ENCODE assay signal across 9 cellular contexts in genomic region chr6:84422380-84422968, GRCh38.
DNase-seq lines count a peak whose midpoint lies in the region; ATAC-seq, FAIRE-seq and TF ChIP-seq lines count a peak whose summit lies in the region.
"Had no signal": no experiment of that assay in that cellular context is flagged by ENCODE, and none has a peak within 500 bp of the region (broad histone marks: within the 10 kb centered on the region; RNA-seq: fewer than 3 reads in every experiment).

No MANE protein-coding gene starts in this region.

- DNase-seq in NCI-H524 (lab: John Stamatoyannopoulos, UW) (peak; percentile 23 to 61), NCI-H524 treated with DMSO at 0.1 percent for 48 hours (lab: John Stamatoyannopoulos, UW) (no peak), NOMO-1 treated with dmso at 0.1 percent for 144 hours (lab: John Stamatoyannopoulos, UW; ENCODE audit: unreplicated experiment) (peak; percentile 10), H1 (ENCODE audit: low read depth in 1 of 2, low spot score in 2 of 2) (peak; percentile 41 to 92), mesothelial cell of epicardium (ENCODE audit: low spot score in 2 of 2, unreplicated experiment in 2 of 2) (peak; percentile 54 to 85), immature natural killer cell (no peak)

- POLR2A ChIA-PET in H1 (lab: Charles Lee; ENCODE audit: partially characterized antibody) = interaction anchor here (0.8 kb wide), 1 partner anchor 340 kb away, joined by 4 read pairs; no protein-coding TSS in a partner anchor

- no peaks in the 10 kb centered on the region for H3K79me2 ChIP-seq in H1 (ENCODE audit: control insufficient read depth in 1 of 2, insufficient read depth in 2 of 2, low read length in 2 of 2)

- H3K23me2 ChIP-seq in H1 (ENCODE audit: low read depth, low read length) = no peaks in the 10 kb centered on the region

- no peak overlapping the region for H2BK20ac ChIP-seq in H1 (ENCODE audit: low read length)

- no peaks in the 10 kb centered on the region for H3K27me3 ChIP-seq in H1 (replicated peaks in 1 of 4; ENCODE audit: control insufficient read depth in 3 of 4, extremely low read depth in 1 of 4, insufficient read depth in 3 of 4, low read length in 3 of 4)

- H3K56ac ChIP-seq in H1 (replicated peaks; ENCODE audit: insufficient read length, low read depth, low read length) = no peak overlapping the region

- H3K4me1 ChIP-seq in H1 (replicated peaks in 1 of 4; ENCODE audit: control insufficient read depth in 3 of 4, insufficient read depth in 4 of 4, low read length in 3 of 4) = peaks cover 0 to 7% (median 2%) of the 10 kb centered on the region in 4 experiments; a peak in 2 of 7 replicates

- no peak overlapping the region for H2BK5ac ChIP-seq in H1 (ENCODE audit: low read depth, low read length)

- no peak overlapping the region for H2AK5ac ChIP-seq in H1 (ENCODE audit: low read depth, low read length)

- H3K36me3 ChIP-seq in H1 (ENCODE audit: control insufficient read depth in 2 of 4, insufficient read depth in 4 of 4, low read length in 3 of 4) = no peaks in the 10 kb centered on the region

- H2AFZ ChIP-seq in H1 (ENCODE audit: low read length) = peak overlapping the region; percentile 92; the same call in 1 of the 2 replicates

- H2BK120ac ChIP-seq in H1 (replicated peaks; ENCODE audit: low read depth, low read length) = no peak overlapping the region

- peak; percentile 82 for FAIRE-seq in H1 (lab: Jason Lieb, UNC)

- TF ChIP-seq EP300 in H1 (IDR thresholded peaks at IDR 0.05; ENCODE audit: borderline replicate concordance in 1 of 2, low read depth in 2 of 2, low read length in 2 of 2) = no peak

- H3K4ac ChIP-seq in H1 (replicated peaks; ENCODE audit: insufficient read length, low read depth, low read length) = no peak overlapping the region

- no peak overlapping the region for H4K8ac ChIP-seq in H1 (ENCODE audit: extremely low read depth, insufficient read depth, low read length)

- H3K4me3 ChIP-seq in H1 (ENCODE audit: extremely low read depth in 1 of 4, insufficient read depth in 2 of 4, low read depth in 3 of 4, low read length in 4 of 4) = no peak overlapping the region

- H3K4me2 ChIP-seq in H1 (ENCODE audit: insufficient read depth in 1 of 2, low read depth in 2 of 2, low read length in 2 of 2) = peak overlapping the region in 1 of 2 experiments; percentile 21; a peak in 2 of 4 replicates

- no peak overlapping the region for H4K91ac ChIP-seq in H1 (replicated peaks; ENCODE audit: insufficient read length, low read length)

- H3K27me3 Mint-ChIP-seq in mesothelial cell of epicardium (ENCODE audit: low read depth) (peaks cover 57% of the 10 kb centered on the region), immature natural killer cell (ENCODE audit: low read depth in 3 of 3) (peaks cover 0 to 5% (median 2%) of the 10 kb centered on the region in 3 donors)

- 14% methylated on average over 13 of the region's 13 CpGs; no CpG with 5 or more reads in 1 of the 2 experiments for WGBS in H1 (ENCODE audit: extremely low coverage in 1 of 2, insufficient coverage in 1 of 2, insufficient read length in 1 of 2, insufficient replicate concordance in 2 of 2, low coverage in 1 of 2, low lambda C conversion rate in 2 of 2, missing lambda C conversion rate in 1 of 2), 2 experiments

- CTCF ChIA-PET in H1 (lab: Charles Lee; ENCODE audit: partially characterized antibody) = interaction anchor here (0.6 to 2.5 kb wide), 77 partner anchors 8 to 901 kb away, joined by 3 to 19 read pairs (median 4); no protein-coding TSS in a partner anchor

- H4K20me1 ChIP-seq in H1 (replicated peaks in 1 of 2; ENCODE audit: control insufficient read depth in 1 of 2, insufficient read depth in 2 of 2, low read length in 2 of 2) = no peaks in the 10 kb centered on the region

- no peak overlapping the region for H3K9ac ChIP-seq in H1 (replicated peaks in 1 of 4; ENCODE audit: extremely low read depth in 1 of 4, low read depth in 3 of 4, low read length in 3 of 4)

- no peak overlapping the region for H4K5ac ChIP-seq in H1 (ENCODE audit: insufficient read length, low read depth, low read length)

- H3K79me1 ChIP-seq in H1 (ENCODE audit: low read depth, low read length) = no peaks in the 10 kb centered on the region

- peaks cover 50% of the 10 kb centered on the region for H3K4me1 Mint-ChIP-seq in mesothelial cell of epicardium
- no peaks in the 10 kb centered on the region for H3K4me1 Mint-ChIP-seq in immature natural killer cell

- TF ChIP-seq POLR2A in H1 (IDR thresholded peaks at IDR 0.05; ENCODE audit: control extremely low read depth in 1 of 2, low read depth in 2 of 2, low read length in 2 of 2) = no peak

- TF ChIP-seq RAD21 in H1 (IDR thresholded peaks at IDR 0.05 in 1 of 2, conservative IDR thresholded peaks at IDR 0.05 in 1 of 2; ENCODE audit: low read depth in 2 of 2, low read length in 2 of 2) = peak; percentile 94 to 96

- H3K14ac ChIP-seq in H1 (ENCODE audit: insufficient read length) = no peak overlapping the region

- H3K27ac ChIP-seq in H1 (ENCODE audit: low read depth, low read length) = no peak overlapping the region

- H3K9me3 Mint-ChIP-seq in mesothelial cell of epicardium (no peaks in the 10 kb centered on the region), immature natural killer cell (peaks cover 0 to 12% (median 0%) of the 10 kb centered on the region in 6 donors)

- H2BK12ac ChIP-seq in H1 (ENCODE audit: low read depth, low read length) = no peak overlapping the region

- H3K27ac Mint-ChIP-seq in mesothelial cell of epicardium (no peak overlapping the region), immature natural killer cell (no peak overlapping the region)
- H3K27ac Mint-ChIP-seq: activated naive CD8-positive, alpha-beta T cell had no signal

- H3K36me3 Mint-ChIP-seq in mesothelial cell of epicardium (no peaks in the 10 kb centered on the region), immature natural killer cell (no peaks in the 10 kb centered on the region)
- H3K36me3 Mint-ChIP-seq: activated naive CD8-positive, alpha-beta T cell had no signal

- no peak overlapping the region for H3K18ac ChIP-seq in H1 (ENCODE audit: extremely low read depth, low read length)

- H3K23ac ChIP-seq in H1 (ENCODE audit: insufficient read length) = no peak overlapping the region

- peak; percentile 77 for ATAC-seq in HG02610 (IDR thresholded peaks at IDR 0.05; ENCODE audit: unreplicated experiment)
- no peak for ATAC-seq in HG03439 (IDR thresholded peaks at IDR 0.05; ENCODE audit: unreplicated experiment)

- TF ChIP-seq CTCF in H1 (IDR thresholded peaks at IDR 0.05; ENCODE audit: control extremely low read depth in 1 of 3, insufficient read depth in 1 of 3, low read depth in 1 of 3, low read length in 3 of 3) = peak; percentile 91 to 98 (median 95)
- TF ChIP-seq CTCF in mesothelial cell of epicardium (IDR thresholded peaks at IDR 0.05; ENCODE audit: unreplicated experiment) = peak; percentile 67

- no peaks in the 10 kb centered on the region for H3K9me3 ChIP-seq in H1 (ENCODE audit: insufficient read depth in 2 of 2, low read depth in 1 of 2, low read length in 1 of 2)

- H3K4me3 Mint-ChIP-seq in mesothelial cell of epicardium (peak overlapping the region; percentile 20), immature natural killer cell (no peak overlapping the region)
- H3K4me3 Mint-ChIP-seq: activated naive CD8-positive, alpha-beta T cell had no signal

- H2BK15ac ChIP-seq in H1 (ENCODE audit: low read length) = no peak overlapping the region

TF ChIP-seq in H1, 55 proteins besides CTCF, POLR2A, EP300 and RAD21:
- TF ChIP-seq GABPA (IDR thresholded peaks at IDR 0.05; ENCODE audit: borderline replicate concordance, insufficient read depth, low read length) (no peak), MAX (IDR thresholded peaks at IDR 0.05) (peak; percentile 73), TEAD4 (IDR thresholded peaks at IDR 0.05; ENCODE audit: low read depth, low read length) (0 out of 2 replicates have a peak, but pooled peaks have one; percentile 4)

Comparison
In these comparisons a context has a peak if more than half of its experiments do, and no peak if none do; other contexts are left out.
1. DNase-seq: peak in NCI-H524 (2 of 2), NOMO-1 treated with dmso at 0.1 percent for 144 hours (single experiment), H1 (2 of 2) and mesothelial cell of epicardium (2 of 2); none in NCI-H524 treated with DMSO at 0.1 percent for 48 hours (single experiment) and immature natural killer cell (0 of 3).